Comparison of ENCODE assay signal across 8 cellular contexts in the genomic region with DNA sequence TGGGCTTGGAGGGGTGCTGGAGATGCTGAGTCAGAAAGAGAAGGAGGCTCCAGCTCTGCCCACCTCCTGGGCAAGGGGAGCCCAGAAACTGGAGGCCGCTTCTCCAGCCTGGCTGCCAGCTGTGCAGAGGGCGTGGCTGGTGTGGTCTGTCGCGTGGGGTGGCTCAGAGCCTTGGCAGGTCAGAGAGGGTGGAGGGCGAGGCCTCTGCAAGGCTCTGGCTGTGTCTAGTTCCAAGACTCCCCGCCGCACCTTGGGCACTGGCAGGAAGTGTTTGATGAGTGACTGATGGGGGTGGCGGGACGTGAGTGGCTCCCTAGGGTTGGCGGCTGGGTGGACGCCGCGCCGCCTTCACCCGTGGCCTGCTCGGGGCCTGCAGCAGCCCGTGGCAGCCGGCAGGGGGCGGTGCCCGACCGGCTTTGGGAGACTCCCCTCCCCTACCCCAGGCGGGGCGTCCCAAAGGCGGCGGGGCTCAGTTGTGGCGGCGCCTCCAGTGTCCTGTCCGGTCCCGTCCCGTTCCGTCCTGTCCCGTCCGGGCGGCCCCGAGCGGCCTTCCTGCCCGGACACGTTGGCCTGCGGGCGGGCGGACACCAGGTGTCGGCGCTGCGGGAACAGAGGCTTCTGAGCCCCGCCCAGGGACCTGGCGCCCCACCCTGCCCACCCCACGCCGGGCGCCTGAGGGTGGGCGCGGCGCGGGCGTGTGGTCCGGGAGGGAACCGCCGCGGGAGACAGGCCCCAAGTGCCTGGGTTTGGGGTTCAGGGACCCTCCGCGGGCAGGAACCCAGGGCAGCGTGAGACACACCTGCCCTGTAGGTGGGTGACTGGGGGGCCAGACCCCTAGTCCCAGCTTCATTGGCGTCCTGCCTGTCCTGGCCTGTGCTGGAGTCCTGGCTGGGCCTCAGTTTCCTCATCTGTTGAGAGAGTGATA. TPM values are rescaled to one million over a fixed set of nuclear protein-coding genes. Genes with fewer than 3 reads are reported as not detected.
DNase-seq lines count a peak whose midpoint lies in the region; ATAC-seq and TF ChIP-seq lines count a peak whose summit lies in the region.

No MANE protein-coding gene starts in this region.

- peaks cover 67% of the 10 kb centered on the region for H3F3A ChIP-seq in PC-9 (ENCODE audit: insufficient read depth, low read depth)

- H3K27me3 Mint-ChIP-seq in glutamatergic neuron (ENCODE audit: unreplicated experiment) = peaks cover 6% of the 10 kb centered on the region

- no peaks in the 10 kb centered on the region for H3K9me3 ChIP-seq in PC-9 (ENCODE audit: insufficient read depth, low read depth)
- no peaks in the 10 kb centered on the region for H3K9me3 ChIP-seq in upper lobe of right lung

- no peaks in the 10 kb centered on the region for H4K20me1 ChIP-seq in PC-9 (ENCODE audit: insufficient read depth)

- H3K27ac Mint-ChIP-seq in glutamatergic neuron (ENCODE audit: unreplicated experiment) = no peak overlapping the region

- no peaks in the 10 kb centered on the region for H3K4me1 Mint-ChIP-seq in glutamatergic neuron (ENCODE audit: low read depth, unreplicated experiment)

- H3K4me2 ChIP-seq in PC-9 = peak overlapping the region; percentile 96

- H3K79me2 ChIP-seq in PC-9 (ENCODE audit: low read depth) = peaks cover 6% of the 10 kb centered on the region; the same call in 1 of the 2 replicates

- DNase-seq in NCI-H2081 (lab: John Stamatoyannopoulos, UW) (peak; percentile 35 to 42), NCI-H2081 treated with DMSO at 0.1 percent for 48 hours (lab: John Stamatoyannopoulos, UW) (no peak), PC-9 (peak; percentile 76 to 84), activated gamma-delta T cell (lab: John Stamatoyannopoulos, UW) (peak; percentile 43), glutamatergic neuron (peak; percentile 78), posterior vena cava (ENCODE audit: low spot score) (peak; percentile 93), upper lobe of right lung (peak; percentile 88)

- no peaks in the 10 kb centered on the region for H3K36me3 ChIP-seq in PC-9 (ENCODE audit: low read depth)
- no peaks in the 10 kb centered on the region for H3K36me3 ChIP-seq in upper lobe of right lung

- POLR2A ChIA-PET in PC-9 (lab: Charles Lee; ENCODE audit: unreplicated experiment) = interaction anchor here (0.6 to 0.7 kb wide), 2 partner anchors 341 to 793 kb away, joined by 3 read pairs; no protein-coding TSS in a partner anchor

- H3K4me3 ChIP-seq in PC-9 (peak overlapping the region; percentile 54), upper lobe of right lung (peak overlapping the region; percentile 41)

- CTCF ChIA-PET in PC-9 (lab: Charles Lee) = no interaction called here

- peak overlapping the region; percentile 100 for H3K27ac ChIP-seq in PC-9
- H3K27ac ChIP-seq in upper lobe of right lung = peak overlapping the region; percentile 37

- no TSS peak for BruUV-seq in PC-9 (replicated peaks; lab: Mats Ljungman, UMichigan)

- TF ChIP-seq CTCF in PC-9 (conservative IDR thresholded peaks at IDR 0.05) = peak; percentile 96
- peak; percentile 96 for TF ChIP-seq CTCF in glutamatergic neuron (IDR thresholded peaks at IDR 0.05; ENCODE audit: partially characterized antibody, unreplicated experiment)
- peak; percentile 89 for TF ChIP-seq CTCF in upper lobe of right lung (IDR thresholded peaks at IDR 0.05)

- intact Hi-C loops in PC-9 (cut with micrococcal nuclease; ENCODE audit: unreplicated experiment) = no loop called here
- intact Hi-C loops in posterior vena cava (cut with DNase I) = loop anchor here (5.0 to 10.0 kb wide), 4 partner anchors 180 to 823 kb away; no protein-coding TSS in a partner anchor
- intact Hi-C loops in upper lobe of right lung (cut with DNase I) = no loop called here

- no peak overlapping the region for H3K4me3 Mint-ChIP-seq in glutamatergic neuron (ENCODE audit: unreplicated experiment)

- H3K9me2 ChIP-seq in PC-9 (ENCODE audit: insufficient read depth) = no peaks in the 10 kb centered on the region

- peaks cover 88% of the 10 kb centered on the region for H3K4me1 ChIP-seq in PC-9 (replicated peaks; ENCODE audit: insufficient read depth)
- peaks cover 41% of the 10 kb centered on the region for H3K4me1 ChIP-seq in upper lobe of right lung

- H2AFZ ChIP-seq in PC-9 = peak overlapping the region; percentile 55

- H3K27me3 ChIP-seq in PC-9 (ENCODE audit: insufficient read depth, low read depth) = no peaks in the 10 kb centered on the region
- peaks cover 4% of the 10 kb centered on the region for H3K27me3 ChIP-seq in upper lobe of right lung

- ATAC-seq in upper lobe of right lung = peak; percentile 67
- no peak for ATAC-seq in HG02623 (IDR thresholded peaks at IDR 0.05; ENCODE audit: unreplicated experiment)

- H3K9me3 Mint-ChIP-seq in glutamatergic neuron (ENCODE audit: unreplicated experiment) = peaks cover 1% of the 10 kb centered on the region

- no peaks in the 10 kb centered on the region for H3K36me3 Mint-ChIP-seq in glutamatergic neuron (ENCODE audit: unreplicated experiment)

RNA-seq across cellular contexts. Expression of gene KRT80, which starts 39.7 kb away (rescaled TPM):
- total RNA-seq in PC-9 (2021) (84.1 and 94.9 TPM in 2 replicates), glutamatergic neuron (ENCODE audit: unreplicated experiment) (not detected), posterior vena cava (under 1 TPM; 0.19 to 0.48 TPM), upper lobe of right lung (8.6 TPM)

Comparison
In these comparisons a context has a peak if more than half of its experiments do, and no peak if none do; other contexts are left out.
1. intact Hi-C loops: an anchor here in posterior vena cava (5.0 to 10.0 kb wide); none called in PC-9 and upper lobe of right lung.